ENCODE assay signal across 1 cellular context in the genomic region with DNA sequence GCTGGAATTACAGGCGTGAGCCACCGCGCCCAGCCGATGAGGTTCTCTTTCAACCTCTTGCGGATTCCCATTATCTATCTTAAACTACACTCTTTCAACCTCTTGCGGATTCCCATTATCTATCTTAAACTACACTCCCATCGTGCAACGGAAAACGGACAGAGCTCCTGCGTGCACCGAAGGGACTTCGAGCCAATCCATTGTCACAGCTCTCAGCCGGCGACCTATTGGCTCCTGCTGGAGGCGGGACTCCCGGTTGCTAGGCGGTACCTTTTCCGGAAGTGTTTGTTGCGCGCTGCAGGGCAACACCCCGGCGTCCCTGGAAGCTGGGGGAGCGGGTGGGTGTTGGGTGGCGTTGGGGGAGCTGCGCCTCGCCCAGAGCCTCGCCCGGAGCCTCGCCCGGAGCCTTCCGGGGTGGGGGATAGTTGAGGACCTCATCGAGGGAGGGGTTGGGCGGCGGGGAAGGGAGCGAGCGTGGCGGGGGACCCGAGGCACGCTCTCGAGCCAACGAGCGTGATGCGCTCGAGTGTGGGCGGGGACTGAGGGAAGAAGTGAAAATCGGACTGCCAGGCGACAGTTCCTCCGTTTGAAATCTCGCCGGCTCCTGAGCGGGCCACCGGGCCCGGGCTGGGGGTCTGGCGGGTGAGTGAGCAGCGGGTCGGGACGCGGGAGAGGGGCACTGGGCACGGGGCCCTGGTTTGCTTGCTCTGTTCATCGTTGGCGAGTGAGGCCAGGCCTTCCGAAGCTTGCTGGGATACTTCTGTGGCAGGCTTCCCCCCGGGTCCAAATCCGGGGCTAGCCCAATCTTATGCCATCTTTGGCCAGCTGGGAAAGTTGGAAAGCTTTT.
TF ChIP-seq lines count a peak whose summit lies in the region.

Gene CEP164, plus strand, starts transcription at position 288 of the 847 bp plus-strand sequence. CDS start 10,733 bp downstream, outside the sequence.

TF ChIP-seq in HepG2, 621 proteins besides CTCF, POLR2A, EP300 and RAD21 (continued from another document and continues in another):
- TF ChIP-seq PRDM4 (CRISPR knock-in tag; IDR thresholded peaks at IDR 0.05; ENCODE audit: borderline replicate concordance) (no peak), ZSCAN20 (CRISPR knock-in tag; IDR thresholded peaks at IDR 0.05; ENCODE audit: borderline replicate concordance) (0 out of 2 replicates have a peak, but pooled peaks have one; percentile 65), PHF8 (CRISPR knock-in tag; IDR thresholded peaks at IDR 0.05) (peak; percentile 69), ZNF557 (CRISPR knock-in tag; IDR thresholded peaks at IDR 0.05) (no peak), ZNF879 (CRISPR knock-in tag; IDR thresholded peaks at IDR 0.05) (no peak), CERS6 (CRISPR knock-in tag; IDR thresholded peaks at IDR 0.05) (no peak), KAT2B (IDR thresholded peaks at IDR 0.05; ENCODE audit: borderline replicate concordance, low read depth, low read length) (no peak), ZNF20 (CRISPR knock-in tag; IDR thresholded peaks at IDR 0.05) (no peak), CEBPB (IDR thresholded peaks at IDR 0.05; ENCODE audit: borderline replicate concordance, low read depth, low read length) (no peak), ESRRA (CRISPR knock-in tag; IDR thresholded peaks at IDR 0.05; ENCODE audit: low read depth) (no peak), RFX1 (IDR thresholded peaks at IDR 0.05) (peak; percentile 83), CHD2 (IDR thresholded peaks at IDR 0.05; ENCODE audit: low read depth, low read length) (no peak), AGO2 (optimal IDR thresholded peaks at IDR 0.05; ENCODE audit: low read depth, low read length) (peak; percentile 74), GMEB1 (CRISPR knock-in tag; IDR thresholded peaks at IDR 0.05; ENCODE audit: borderline replicate concordance) (peak; percentile 83), ZFP36L1 (CRISPR knock-in tag; IDR thresholded peaks at IDR 0.05) (no peak; the same call in 1 of the 2 replicates), ZNF343 (CRISPR knock-in tag; IDR thresholded peaks at IDR 0.05) (no peak), JARID2 (CRISPR knock-in tag; IDR thresholded peaks at IDR 0.05; ENCODE audit: insufficient replicate concordance) (no peak), FLYWCH1 (CRISPR knock-in tag; IDR thresholded peaks at IDR 0.05) (no peak), HOXA3 (CRISPR knock-in tag; IDR thresholded peaks at IDR 0.05) (0 out of 2 replicates have a peak, but pooled peaks have one; percentile 7), TBX3 (IDR thresholded peaks at IDR 0.05; ENCODE audit: borderline replicate concordance) (peak; percentile 16; the same call in 1 of the 2 replicates), ZFAT (CRISPR knock-in tag; conservative IDR thresholded peaks at IDR 0.05) (no peak), TGIF2 (CRISPR knock-in tag; IDR thresholded peaks at IDR 0.05) (no peak), TBX2 (CRISPR knock-in tag; IDR thresholded peaks at IDR 0.05; ENCODE audit: borderline replicate concordance) (peak; percentile 74), ZNF383 (CRISPR knock-in tag; IDR thresholded peaks at IDR 0.05; ENCODE audit: borderline replicate concordance) (no peak), ZNF274 (CRISPR knock-in tag; IDR thresholded peaks at IDR 0.05) (peak; percentile 71; the same call in 1 of the 2 replicates), ZNF34 (CRISPR knock-in tag; IDR thresholded peaks at IDR 0.05; ENCODE audit: borderline replicate concordance) (no peak), HDAC2 (CRISPR knock-in tag; IDR thresholded peaks at IDR 0.05) (no peak), SRSF1 (optimal IDR thresholded peaks at IDR 0.05; ENCODE audit: low read depth, low read length) (no peak), HNRNPH1 (optimal IDR thresholded peaks at IDR 0.05; ENCODE audit: low read depth, low read length) (no peak), ZNF768 (CRISPR knock-in tag; IDR thresholded peaks at IDR 0.05) (peak; percentile 34; the same call in 1 of the 2 replicates), KLF13 (CRISPR knock-in tag; IDR thresholded peaks at IDR 0.05) (no peak), TOPORS (CRISPR knock-in tag; IDR thresholded peaks at IDR 0.05) (no peak), RFXAP (CRISPR knock-in tag; IDR thresholded peaks at IDR 0.05; ENCODE audit: borderline replicate concordance) (peak; percentile 99), IRF2 (CRISPR knock-in tag; IDR thresholded peaks at IDR 0.05) (no peak), ZNF501 (CRISPR knock-in tag; IDR thresholded peaks at IDR 0.05) (peak; percentile 85), RBM39 (IDR thresholded peaks at IDR 0.05; ENCODE audit: low read depth, low read length, poor library complexity, severe bottlenecking) (no peak), PAX8 (CRISPR knock-in tag; IDR thresholded peaks at IDR 0.05; ENCODE audit: borderline replicate concordance) (no peak), ZNF788 (CRISPR knock-in tag; IDR thresholded peaks at IDR 0.05; ENCODE audit: borderline replicate concordance) (peak; percentile 70; the same call in 1 of the 2 replicates), MIER2 (CRISPR knock-in tag; IDR thresholded peaks at IDR 0.05) (0 out of 2 replicates have a peak, but pooled peaks have one; percentile 20), ZNF12 (CRISPR knock-in tag; IDR thresholded peaks at IDR 0.05) (no peak), SMC3 (IDR thresholded peaks at IDR 0.05; ENCODE audit: low read length) (no peak), ATF1 (CRISPR knock-in tag; IDR thresholded peaks at IDR 0.05) (peak; percentile 50; the same call in 1 of the 2 replicates), MED1 (CRISPR knock-in tag; IDR thresholded peaks at IDR 0.05) (no peak), PITX1 (CRISPR knock-in tag; IDR thresholded peaks at IDR 0.05) (0 out of 2 replicates have a peak, but pooled peaks have one; percentile 21)
- TF ChIP-seq, protein P1, sequence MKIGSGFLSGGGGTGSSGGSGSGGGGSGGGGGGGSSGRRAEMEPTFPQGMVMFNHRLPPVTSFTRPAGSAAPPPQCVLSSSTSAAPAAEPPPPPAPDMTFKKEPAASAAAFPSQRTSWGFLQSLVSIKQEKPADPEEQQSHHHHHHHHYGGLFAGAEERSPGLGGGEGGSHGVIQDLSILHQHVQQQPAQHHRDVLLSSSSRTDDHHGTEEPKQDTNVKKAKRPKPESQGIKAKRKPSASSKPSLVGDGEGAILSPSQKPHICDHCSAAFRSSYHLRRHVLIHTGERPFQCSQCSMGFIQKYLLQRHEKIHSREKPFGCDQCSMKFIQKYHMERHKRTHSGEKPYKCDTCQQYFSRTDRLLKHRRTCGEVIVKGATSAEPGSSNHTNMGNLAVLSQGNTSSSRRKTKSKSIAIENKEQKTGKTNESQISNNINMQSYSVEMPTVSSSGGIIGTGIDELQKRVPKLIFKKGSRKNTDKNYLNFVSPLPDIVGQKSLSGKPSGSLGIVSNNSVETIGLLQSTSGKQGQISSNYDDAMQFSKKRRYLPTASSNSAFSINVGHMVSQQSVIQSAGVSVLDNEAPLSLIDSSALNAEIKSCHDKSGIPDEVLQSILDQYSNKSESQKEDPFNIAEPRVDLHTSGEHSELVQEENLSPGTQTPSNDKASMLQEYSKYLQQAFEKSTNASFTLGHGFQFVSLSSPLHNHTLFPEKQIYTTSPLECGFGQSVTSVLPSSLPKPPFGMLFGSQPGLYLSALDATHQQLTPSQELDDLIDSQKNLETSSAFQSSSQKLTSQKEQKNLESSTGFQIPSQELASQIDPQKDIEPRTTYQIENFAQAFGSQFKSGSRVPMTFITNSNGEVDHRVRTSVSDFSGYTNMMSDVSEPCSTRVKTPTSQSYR (CRISPR knock-in tag; IDR thresholded peaks at IDR 0.05; ENCODE audit: borderline replicate concordance) = no peak
- TF ChIP-seq, protein P2, sequence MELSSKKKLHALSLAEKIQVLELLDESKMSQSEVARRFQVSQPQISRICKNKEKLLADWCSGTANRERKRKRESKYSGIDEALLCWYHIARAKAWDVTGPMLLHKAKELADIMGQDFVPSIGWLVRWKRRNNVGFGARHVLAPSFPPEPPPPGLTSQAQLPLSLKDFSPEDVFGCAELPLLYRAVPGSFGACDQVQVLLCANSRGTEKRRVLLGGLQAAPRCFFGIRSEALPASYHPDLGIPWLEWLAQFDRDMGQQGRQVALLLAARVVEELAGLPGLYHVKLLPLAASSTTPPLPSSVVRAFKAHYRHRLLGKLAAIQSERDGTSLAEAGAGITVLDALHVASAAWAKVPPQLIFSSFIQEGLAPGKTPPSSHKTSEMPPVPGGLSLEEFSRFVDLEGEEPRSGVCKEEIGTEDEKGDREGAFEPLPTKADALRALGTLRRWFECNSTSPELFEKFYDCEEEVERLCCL (CRISPR knock-in tag; IDR thresholded peaks at IDR 0.05; ENCODE audit: borderline replicate concordance) = no peak
- TF ChIP-seq, protein P3, sequence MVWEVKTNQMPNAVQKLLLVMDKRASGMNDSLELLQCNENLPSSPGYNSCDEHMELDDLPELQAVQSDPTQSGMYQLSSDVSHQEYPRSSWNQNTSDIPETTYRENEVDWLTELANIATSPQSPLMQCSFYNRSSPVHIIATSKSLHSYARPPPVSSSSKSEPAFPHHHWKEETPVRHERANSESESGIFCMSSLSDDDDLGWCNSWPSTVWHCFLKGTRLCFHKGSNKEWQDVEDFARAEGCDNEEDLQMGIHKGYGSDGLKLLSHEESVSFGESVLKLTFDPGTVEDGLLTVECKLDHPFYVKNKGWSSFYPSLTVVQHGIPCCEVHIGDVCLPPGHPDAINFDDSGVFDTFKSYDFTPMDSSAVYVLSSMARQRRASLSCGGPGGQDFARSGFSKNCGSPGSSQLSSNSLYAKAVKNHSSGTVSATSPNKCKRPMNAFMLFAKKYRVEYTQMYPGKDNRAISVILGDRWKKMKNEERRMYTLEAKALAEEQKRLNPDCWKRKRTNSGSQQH (CRISPR knock-in tag; IDR thresholded peaks at IDR 0.05; ENCODE audit: low read depth) = 0 out of 2 replicates have a peak, but pooled peaks have one; percentile 15
- TF ChIP-seq, protein P4, sequence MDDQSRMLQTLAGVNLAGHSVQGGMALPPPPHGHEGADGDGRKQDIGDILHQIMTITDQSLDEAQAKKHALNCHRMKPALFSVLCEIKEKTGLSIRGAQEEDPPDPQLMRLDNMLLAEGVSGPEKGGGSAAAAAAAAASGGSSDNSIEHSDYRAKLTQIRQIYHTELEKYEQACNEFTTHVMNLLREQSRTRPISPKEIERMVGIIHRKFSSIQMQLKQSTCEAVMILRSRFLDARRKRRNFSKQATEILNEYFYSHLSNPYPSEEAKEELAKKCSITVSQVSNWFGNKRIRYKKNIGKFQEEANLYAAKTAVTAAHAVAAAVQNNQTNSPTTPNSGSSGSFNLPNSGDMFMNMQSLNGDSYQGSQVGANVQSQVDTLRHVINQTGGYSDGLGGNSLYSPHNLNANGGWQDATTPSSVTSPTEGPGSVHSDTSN (CRISPR knock-in tag; IDR thresholded peaks at IDR 0.05; ENCODE audit: borderline replicate concordance) = no peak
- TF ChIP-seq, protein P5, sequence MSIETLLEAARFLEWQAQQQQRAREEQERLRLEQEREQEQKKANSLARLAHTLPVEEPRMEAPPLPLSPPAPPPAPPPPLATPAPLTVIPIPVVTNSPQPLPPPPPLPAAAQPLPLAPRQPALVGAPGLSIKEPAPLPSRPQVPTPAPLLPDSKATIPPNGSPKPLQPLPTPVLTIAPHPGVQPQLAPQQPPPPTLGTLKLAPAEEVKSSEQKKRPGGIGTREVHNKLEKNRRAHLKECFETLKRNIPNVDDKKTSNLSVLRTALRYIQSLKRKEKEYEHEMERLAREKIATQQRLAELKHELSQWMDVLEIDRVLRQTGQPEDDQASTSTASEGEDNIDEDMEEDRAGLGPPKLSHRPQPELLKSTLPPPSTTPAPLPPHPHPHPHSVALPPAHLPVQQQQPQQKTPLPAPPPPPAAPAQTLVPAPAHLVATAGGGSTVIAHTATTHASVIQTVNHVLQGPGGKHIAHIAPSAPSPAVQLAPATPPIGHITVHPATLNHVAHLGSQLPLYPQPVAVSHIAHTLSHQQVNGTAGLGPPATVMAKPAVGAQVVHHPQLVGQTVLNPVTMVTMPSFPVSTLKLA (IDR thresholded peaks at IDR 0.05) = 0 out of 2 replicates have a peak, but pooled peaks have one; percentile 9
